ENCODE assay signal across 27 cellular contexts in genomic region chr2:25598332-25598731, GRCh38.
DNase-seq lines count a peak whose midpoint lies in the region; ATAC-seq, FAIRE-seq and TF ChIP-seq lines count a peak whose summit lies in the region.
"Had no signal": no experiment of that assay in that cellular context is flagged by ENCODE, and none has a peak within 500 bp of the region (broad histone marks: within the 10 kb centered on the region; RNA-seq: fewer than 3 reads in every experiment).

No MANE protein-coding gene starts in this region.

- TF ChIP-seq POLR2A in HepG2 (IDR thresholded peaks at IDR 0.05; ENCODE audit: insufficient read depth in 1 of 2, low read depth in 2 of 2, low read length in 2 of 2) (no peak), vagina (IDR thresholded peaks at IDR 0.05) (no peak)

- H3K4me2 ChIP-seq in HepG2 (ENCODE audit: low read depth, low read length): no peak overlapping the region

- H3K9ac ChIP-seq in liver (ENCODE audit: low read depth in 1 of 2, low read length in 2 of 2) (no peak overlapping the region), HepG2 (ENCODE audit: insufficient read depth, low read depth, low read length) (no peak overlapping the region)
- H3K9ac ChIP-seq: GM23248 had no signal

- in situ Hi-C loops in HepG2 (cut with HindIII; ENCODE audit: extremely low pct_ligation_motif_present, low pct_unique_long_range_greater_than_20kb): no loop called here

- CTCF ChIA-PET in HepG2 (lab: Yijun Ruan, JAX; ENCODE audit: low intra/inter-chr PET ratio, low total read pairs): no interaction called here

- POLR2A ChIA-PET in HepG2 (lab: Yijun Ruan, JAX): no interaction called here

- TF ChIP-seq CTCF in liver (IDR thresholded peaks at IDR 0.05; ENCODE audit: low read depth, low read length, missing input control) (no peak), HepG2 (CRISPR knock-in tag; IDR thresholded peaks at IDR 0.05) (no peak), vagina (IDR thresholded peaks at IDR 0.05) (no peak)

- TF ChIP-seq RAD21 in liver (IDR thresholded peaks at IDR 0.05) (no peak), HepG2 (CRISPR knock-in tag; IDR thresholded peaks at IDR 0.05) (no peak)

- intact Hi-C loops in HepG2 (cut with micrococcal nuclease; ENCODE audit: unreplicated experiment): no loop called here
- intact Hi-C loops in vagina (cut with DNase I): no loop called here

- H3K4me1 Mint-ChIP-seq in central memory CD8-positive, alpha-beta T cell: no peaks in the 10 kb centered on the region
- H3K4me1 Mint-ChIP-seq: CD8-positive, alpha-beta memory T cell had no signal

- H3K27ac ChIP-seq in liver (ENCODE audit: low read depth in 1 of 2, low read length in 2 of 2) (no peak overlapping the region), HepG2 (ENCODE audit: extremely low read length, insufficient read depth, low read length) (no peak overlapping the region), vagina (no peak overlapping the region)
- H3K27ac ChIP-seq: C4-2B, GM23248, HL-60, SJSA1 had no signal

- H3K36me3 ChIP-seq in liver (ENCODE audit: control insufficient read depth in 4 of 4, insufficient read depth in 3 of 4, low read depth in 1 of 4, low read length in 3 of 4): no peaks in the 10 kb centered on the region
- no peaks in the 10 kb centered on the region for H3K36me3 ChIP-seq in HepG2 (replicated peaks in 1 of 2; ENCODE audit: control insufficient read depth in 1 of 2, insufficient read depth in 2 of 2, low read length in 2 of 2)
- H3K36me3 ChIP-seq in vagina: no peaks in the 10 kb centered on the region
- H3K36me3 ChIP-seq: SJSA1 had no signal

- H3K4me1 ChIP-seq in liver (ENCODE audit: control insufficient read depth in 4 of 4, insufficient read depth in 4 of 4, low read length in 3 of 4) (no peaks in the 10 kb centered on the region), HepG2 (ENCODE audit: insufficient read depth, low read length) (no peaks in the 10 kb centered on the region), vagina (no peaks in the 10 kb centered on the region)
- H3K4me1 ChIP-seq: SJSA1 had no signal

- DNase-seq in HepG2 (ENCODE audit: low spot score) (no peak), left lobe of liver (ENCODE audit: low spot score) (no peak), vagina (ENCODE audit: extremely low spot score in 2 of 2) (no peak)
- DNase-seq in central memory CD8-positive, alpha-beta T cell (ENCODE audit: low spot score in 2 of 2): no peak
- DNase-seq in activated effector memory CD4-positive, alpha-beta T cell treated with Interleukin-2 at 50 U/mL for 16 hours: no peak
- DNase-seq in activated CD4-positive, alpha-beta T cell treated with anti-CD3 and anti-CD28 coated beads for 48 hours: no peak
- DNase-seq: Calu3; CD8-positive, alpha-beta memory T cell; DMS153; GM23248; H9; HFFc6; KG1; MV-4-11; NCI-H1105 treated with DMSO at 0.1 percent for 48 hours; NCI-H1694; NCI-H2081; NCI-H2171; NCI-H345; NCI-H524; NCI-H774; NK-92 treated with Interleukin-12 subunit alpha and Interleukin-12 subunit beta, amount 100 ng/mL, for 24 hours had no signal

- no TSS peak for BruUV-seq in HepG2 (replicated peaks; lab: Mats Ljungman, UMichigan)

- H2AFZ ChIP-seq in HepG2 (ENCODE audit: low read length): no peak overlapping the region
- H2AFZ ChIP-seq: GM23248 had no signal

- no peaks in the 10 kb centered on the region for H4K20me1 ChIP-seq in HepG2 (ENCODE audit: insufficient read depth, low read length)

- TF ChIP-seq EP300 in HepG2 (IDR thresholded peaks at IDR 0.05; ENCODE audit: low read depth in 2 of 2, low read length in 2 of 2) (no peak), HepG2 (CRISPR knock-in tag; IDR thresholded peaks at IDR 0.05; ENCODE audit: borderline replicate concordance) (no peak)

- H3K4me3 ChIP-seq in liver (ENCODE audit: low read depth in 1 of 3, low read length in 3 of 3) (no peak overlapping the region), HepG2 (replicated peaks in 1 of 3; ENCODE audit: insufficient read depth in 1 of 3, low read depth in 2 of 3, low read length in 3 of 3) (no peak overlapping the region), vagina (no peak overlapping the region)
- H3K4me3 ChIP-seq: GM23248, SJSA1 had no signal

- no peak overlapping the region for H3K4me3 Mint-ChIP-seq in central memory CD8-positive, alpha-beta T cell
- H3K4me3 Mint-ChIP-seq: CD8-positive, alpha-beta memory T cell; H9; HFFc6 had no signal

- no peaks in the 10 kb centered on the region for H3K36me3 Mint-ChIP-seq in central memory CD8-positive, alpha-beta T cell (ENCODE audit: insufficient read depth)

- WGBS in liver: 91% methylated on average over 2 of the region's 2 CpGs
- 100% methylated on average over 2 of the region's 2 CpGs for WGBS in HepG2 (ENCODE audit: low lambda C conversion rate)

- ATAC-seq in HepG2 (no peak), left lobe of liver (peak; percentile 57)
- no peak for ATAC-seq in central memory CD8-positive, alpha-beta T cell (replicated peaks; ENCODE audit: extremely low read depth, poor library complexity, severe bottlenecking)

- no peaks in the 10 kb centered on the region for H3K27me3 Mint-ChIP-seq in central memory CD8-positive, alpha-beta T cell
- H3K27me3 Mint-ChIP-seq: CD8-positive, alpha-beta memory T cell had no signal

- H3K27me3 ChIP-seq in liver (ENCODE audit: control insufficient read depth in 4 of 4, insufficient read depth in 4 of 4, low read length in 3 of 4): no peaks in the 10 kb centered on the region
- H3K27me3 ChIP-seq in HepG2 (ENCODE audit: control insufficient read depth in 1 of 2, insufficient read depth in 2 of 2, low read length in 2 of 2): no peaks in the 10 kb centered on the region
- H3K27me3 ChIP-seq in vagina: no peaks in the 10 kb centered on the region
- H3K27me3 ChIP-seq: SJSA1 had no signal

- peak overlapping the region; percentile 19 for H3K27ac Mint-ChIP-seq in central memory CD8-positive, alpha-beta T cell (ENCODE audit: low read depth)
- H3K27ac Mint-ChIP-seq: HFFc6 had no signal

- H3K9me3 Mint-ChIP-seq in central memory CD8-positive, alpha-beta T cell: no peaks in the 10 kb centered on the region
- H3K9me3 Mint-ChIP-seq: CD8-positive, alpha-beta memory T cell; H9; HFFc6 had no signal

- H3K9me3 ChIP-seq in liver (ENCODE audit: control insufficient read depth in 4 of 4, low read length in 3 of 4) (no peaks in the 10 kb centered on the region), HepG2 (ENCODE audit: low read length) (no peaks in the 10 kb centered on the region), vagina (no peaks in the 10 kb centered on the region)
- H3K9me3 ChIP-seq: SJSA1 had no signal

- H3K79me2 ChIP-seq in HepG2 (ENCODE audit: insufficient read depth, low read length): no peaks in the 10 kb centered on the region

- FAIRE-seq in HepG2 (lab: Jason Lieb, UNC): no peak
- FAIRE-seq: A204.1 had no signal

TF ChIP-seq in liver, 16 proteins besides CTCF, POLR2A, EP300 and RAD21:
- TF ChIP-seq HNF4G (IDR thresholded peaks at IDR 0.05) (no peak), RXRA (IDR thresholded peaks at IDR 0.05) (peak; percentile 61 to 62)

TF ChIP-seq in HepG2, 621 proteins besides CTCF, POLR2A, EP300 and RAD21:
- no peak for TF ChIP-seq MATR3 (CRISPR knock-in tag; IDR thresholded peaks at IDR 0.05)
- TF ChIP-seq JDP2 (CRISPR knock-in tag; IDR thresholded peaks at IDR 0.05; ENCODE audit: borderline replicate concordance): no peak
- no peak for TF ChIP-seq HNRNPLL (IDR thresholded peaks at IDR 0.05; ENCODE audit: low read depth, low read length, poor library complexity, severe bottlenecking)
